In the genomic region with DNA sequence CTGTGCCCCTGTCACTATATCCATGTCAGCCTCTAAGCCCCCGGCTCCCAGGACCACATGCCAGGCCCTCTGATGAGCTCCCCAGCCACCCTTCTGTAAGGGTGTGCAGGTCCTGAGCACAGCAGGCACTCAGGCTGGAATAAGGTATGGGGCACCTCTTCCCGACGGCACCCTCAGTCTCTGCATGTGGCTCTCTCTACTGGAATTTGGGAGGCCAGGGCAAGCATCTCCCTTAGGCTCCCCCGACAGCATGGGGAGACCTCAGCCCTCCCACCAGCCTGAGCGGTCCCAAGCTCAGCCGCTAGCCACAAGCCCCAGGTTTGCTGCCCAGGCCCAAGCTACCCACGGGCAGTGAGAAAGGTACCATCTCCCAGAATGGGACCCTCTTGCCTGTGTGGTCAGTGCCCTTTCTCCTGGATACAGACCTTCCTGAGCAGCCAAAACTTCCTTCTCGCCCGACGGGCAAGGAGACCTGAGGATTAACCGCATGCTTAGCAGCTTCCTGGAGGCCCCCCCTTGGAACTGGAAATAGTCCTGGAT, we compare ENCODE assay signal across 5 cellular contexts.
"Had no signal": no experiment of that assay in that cellular context is flagged by ENCODE, and none has a peak within 500 bp of the region (broad histone marks: within the 10 kb centered on the region; RNA-seq: fewer than 3 reads in every experiment).

No MANE protein-coding gene starts in this region.

- ATAC-seq: GM23338, K562 had no signal

- H2AFZ ChIP-seq: GM23338 had no signal

- H3K4me3 ChIP-seq: GM23338, K562 had no signal

- H3K4me1 Mint-ChIP-seq: GM23338, H9 had no signal

- DNase-seq: H9, HCEC 1CT, IMR-90 had no signal

- H3K9me3 Mint-ChIP-seq: GM23338, H9 had no signal

- H3K27ac Mint-ChIP-seq: GM23338, H9 had no signal

- H3K4me3 Mint-ChIP-seq: GM23338, H9 had no signal

- H3K4me2 ChIP-seq: GM23338 had no signal
